ENCODE assay signal across 23 cellular contexts in the genomic region with DNA sequence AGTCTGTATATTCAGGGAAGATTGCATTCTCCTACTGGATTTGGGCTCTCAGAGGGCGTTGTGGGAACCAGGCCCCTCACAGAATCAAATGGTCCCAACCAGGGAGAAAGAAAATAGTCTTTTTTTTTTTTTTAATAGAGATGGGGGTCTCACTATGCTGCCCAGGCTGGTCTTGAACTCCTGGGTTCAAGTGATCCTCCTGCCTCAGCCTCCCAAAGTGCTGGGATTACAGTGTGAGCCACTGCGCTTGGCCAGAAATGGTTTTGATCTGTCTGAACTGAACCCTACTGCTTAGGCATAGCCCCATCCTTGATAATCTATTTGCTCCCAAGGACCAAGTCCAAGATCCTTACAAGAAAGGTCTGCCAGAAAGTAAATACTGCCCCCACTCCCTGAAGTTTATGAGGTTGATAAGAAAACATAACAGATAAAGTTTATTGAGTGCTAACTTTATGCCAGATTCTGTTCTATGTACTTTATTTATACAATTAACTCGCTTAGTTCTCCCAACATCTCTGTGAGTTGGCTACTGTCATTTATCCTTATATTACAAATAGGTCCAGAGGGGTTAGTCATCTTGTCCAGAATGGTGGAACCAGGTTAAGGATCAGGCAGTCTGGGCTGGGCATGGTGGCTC. TPM values are rescaled to one million over a fixed set of nuclear protein-coding genes. Genes with fewer than 3 reads are reported as not detected.
"Had no signal": no experiment of that assay in that cellular context is flagged by ENCODE, and none has a peak within 500 bp of the region (broad histone marks: within the 10 kb centered on the region; RNA-seq: fewer than 3 reads in every experiment).

No MANE protein-coding gene starts in this region.

- ATAC-seq: left lung; lower lobe of right lung; natural killer cell treated with Interleukin-12 subunit alpha and Interleukin-12 subunit beta and Interleukin-15 and Interleukin-18, amount 100 ng/mL, for 72 hours had no signal

- H3K27ac Mint-ChIP-seq: memory B cell; mesothelial cell of epicardium; natural killer cell treated with Interleukin-12 subunit alpha and Interleukin-12 subunit beta and Interleukin-15 and Interleukin-18, amount 100 ng/mL, for 72 hours had no signal

- DNase-seq: cortex of kidney; dorsolateral prefrontal cortex; effector CD8-positive, alpha-beta T cell; gastrocnemius medialis; heart right ventricle; islet precursor cell; left lung; lower lobe of right lung; occipital lobe; pancreas; stimulated activated CD4-positive, alpha-beta T cell treated with anti-CD3 and anti-CD28 coated beads, Interleukin-2, amount 100 ng/mL, for 24 hours; stimulated activated CD4-positive, alpha-beta T cell treated with anti-CD3 and anti-CD28 coated beads, Interleukin-4, amount 100 ng/mL, for 4 hours; stimulated activated naive CD4-positive, alpha-beta T cell; stomach; trophoblast cell had no signal

- H3K4me1 ChIP-seq: gastrocnemius medialis had no signal

- H3K27me3 ChIP-seq: dorsolateral prefrontal cortex, gastrocnemius medialis, left lung, pancreas had no signal

- H3K9me3 Mint-ChIP-seq: memory B cell; natural killer cell treated with Interleukin-12 subunit alpha and Interleukin-12 subunit beta and Interleukin-15 and Interleukin-18, amount 100 ng/mL, for 72 hours had no signal

- H3K4me3 Mint-ChIP-seq: memory B cell; mesothelial cell of epicardium; natural killer cell treated with Interleukin-12 subunit alpha and Interleukin-12 subunit beta and Interleukin-15 and Interleukin-18, amount 100 ng/mL, for 72 hours had no signal

- H3K36me3 Mint-ChIP-seq: memory B cell; mesothelial cell of epicardium; natural killer cell treated with Interleukin-12 subunit alpha and Interleukin-12 subunit beta and Interleukin-15 and Interleukin-18, amount 100 ng/mL, for 72 hours had no signal

- H3K4me3 ChIP-seq: dorsolateral prefrontal cortex, gastrocnemius medialis, heart right ventricle, left lung, lower lobe of right lung, pancreas, prostate gland, stomach had no signal

- H3K27ac ChIP-seq: dorsolateral prefrontal cortex, gastrocnemius medialis, heart right ventricle, left lung, lower lobe of right lung, pancreas, prostate gland, stomach had no signal

- H3K36me3 ChIP-seq: gastrocnemius medialis, heart right ventricle, left lung, lower lobe of right lung, pancreas, prostate gland, stomach had no signal

- H3K9me3 ChIP-seq: gastrocnemius medialis, left lung, lower lobe of right lung, pancreas, prostate gland, stomach had no signal

RNA-seq across cellular contexts. Expression of a gene that starts 13.5 kb away (rescaled TPM):
- total RNA-seq: dorsolateral prefrontal cortex; heart right ventricle; left lung; lower lobe of right lung; mesothelial cell of epicardium; natural killer cell treated with Interleukin-12 subunit alpha and Interleukin-12 subunit beta and Interleukin-15 and Interleukin-18, amount 100 ng/mL, for 72 hours; occipital lobe; prostate gland; renal cortical epithelial cell; sciatic nerve; skeletal muscle tissue; urinary bladder had no signal
